18 cellular contexts compared by ENCODE assay signal in genomic region chr19:16208064-16208759, GRCh38. TPM values are rescaled to one million over a fixed set of nuclear protein-coding genes. Genes with fewer than 3 reads are reported as not detected.
A peak's percentile ranks its signal among the peaks of the same experiment; 100 is the strongest.
DNase-seq lines count a peak whose midpoint lies in the region; ATAC-seq and TF ChIP-seq lines count a peak whose summit lies in the region.
"Had no signal": no experiment of that assay in that cellular context is flagged by ENCODE, and none has a peak within 500 bp of the region (broad histone marks: within the 10 kb centered on the region; RNA-seq: fewer than 3 reads in every experiment).

No MANE protein-coding gene starts in this region.

- no peaks in the 10 kb centered on the region for H3K4me1 Mint-ChIP-seq in nephron progenitor cell

- H3K27me3 Mint-ChIP-seq in nephron progenitor cell (ENCODE audit: low read depth, poor library complexity) = no peaks in the 10 kb centered on the region

- TF ChIP-seq POLR2A in gastroesophageal sphincter (IDR thresholded peaks at IDR 0.05) = no peak

- peaks cover 7% of the 10 kb centered on the region for H3K9me3 Mint-ChIP-seq in nephron progenitor cell

- H3K4me3 Mint-ChIP-seq in nephron progenitor cell = no peak overlapping the region

- H2AFZ ChIP-seq in PC-3 (ENCODE audit: low read length) = no peak overlapping the region

- peak; percentile 3 for DNase-seq in stimulated activated naive CD4-positive, alpha-beta T cell treated with Interleukin-2 at 50 U/mL for 16 hours (lab: John Stamatoyannopoulos, UW)
- no peak for DNase-seq in stimulated activated naive CD4-positive, alpha-beta T cell (lab: John Stamatoyannopoulos, UW)
- DNase-seq in activated T-cell treated with anti-CD3 and anti-CD28 coated beads, Interleukin-2, amount 50 U/mL, for 48 hours = peak; percentile 48 to 62
- no peak for DNase-seq in nephron progenitor cell
- no peak for DNase-seq in NCI-H82 (lab: John Stamatoyannopoulos, UW)
- no peak for DNase-seq in PC-3
- DNase-seq: anterior cingulate cortex; central memory CD4-positive, alpha-beta T cell; effector CD4-positive, alpha-beta T cell; esophagus squamous epithelium; GF-D8; glutamatergic neuron; NCI-H1694 treated with DMSO at 0.1 percent for 48 hours; NCI-H2227 treated with DMSO at 0.1 percent for 48 hours had no signal

- H3K27ac ChIP-seq in gastroesophageal sphincter (no peak overlapping the region), PC-3 (ENCODE audit: low read length) (no peak overlapping the region)
- H3K27ac ChIP-seq: esophagus squamous epithelium had no signal

- TF ChIP-seq EP300 in gastroesophageal sphincter (IDR thresholded peaks at IDR 0.05) = no peak

- no peak overlapping the region for H3K9ac ChIP-seq in PC-3 (ENCODE audit: low read length)

- H3K27ac Mint-ChIP-seq in nephron progenitor cell = peak overlapping the region; percentile 36

- intact Hi-C loops in PC-3 (cut with micrococcal nuclease) = no loop called here

- no peak for ATAC-seq in gastroesophageal sphincter
- no peak for ATAC-seq in PC-3
- ATAC-seq: left lobe of liver had no signal

- H3K36me3 Mint-ChIP-seq in nephron progenitor cell (ENCODE audit: low read depth) = peaks cover 51% of the 10 kb centered on the region

- no peak overlapping the region for H3K4me2 ChIP-seq in PC-3 (ENCODE audit: low read length)

- no peak overlapping the region for H3K4me3 ChIP-seq in gastroesophageal sphincter
- H3K4me3 ChIP-seq in PC-3 (ENCODE audit: low read length) = no peak overlapping the region
- H3K4me3 ChIP-seq: esophagus squamous epithelium, HAP-1 had no signal

- no peaks in the 10 kb centered on the region for H3K9me3 ChIP-seq in gastroesophageal sphincter
- H3K9me3 ChIP-seq in PC-3 (ENCODE audit: low read length) = no peaks in the 10 kb centered on the region
- H3K9me3 ChIP-seq: esophagus squamous epithelium, HAP-1 had no signal

- no peaks in the 10 kb centered on the region; the same call in 1 of the 2 replicates for H3K79me2 ChIP-seq in PC-3 (ENCODE audit: low read length)

- no TSS peak for BruUV-seq in PC-3 (replicated peaks; lab: Mats Ljungman, UMichigan)

- no peaks in the 10 kb centered on the region for H3F3A ChIP-seq in PC-3 (ENCODE audit: low read length, unreplicated experiment)

- no peaks in the 10 kb centered on the region for H3K9me2 ChIP-seq in PC-3 (replicated peaks; ENCODE audit: low read length)

- no peaks in the 10 kb centered on the region for H4K20me1 ChIP-seq in PC-3 (ENCODE audit: low read length)

- CTCF ChIA-PET in PC-3 (lab: Charles Lee) = no interaction called here

- peaks cover 0 to 92% of the 10 kb centered on the region in 2 donors for H3K36me3 ChIP-seq in gastroesophageal sphincter
- H3K36me3 ChIP-seq in PC-3 (ENCODE audit: low read depth, low read length) = peaks cover 8% of the 10 kb centered on the region; the same call in 1 of the 2 replicates

- TF ChIP-seq CTCF in nephron progenitor cell (IDR thresholded peaks at IDR 0.05) (no peak), gastroesophageal sphincter (IDR thresholded peaks at IDR 0.05) (no peak), PC-3 (conservative IDR thresholded peaks at IDR 0.05; ENCODE audit: low read depth, low read length) (no peak)

- POLR2A ChIA-PET in PC-3 (lab: Charles Lee; ENCODE audit: unreplicated experiment) = interaction anchor here (0.8 kb wide), 1 partner anchor 11 kb away, joined by 4 read pairs; the partner anchor contains the start of gene AP1M1

- no peaks in the 10 kb centered on the region for H3K27me3 ChIP-seq in gastroesophageal sphincter
- no peaks in the 10 kb centered on the region for H3K27me3 ChIP-seq in PC-3 (ENCODE audit: low read length)
- H3K27me3 ChIP-seq: esophagus squamous epithelium had no signal

- H3K4me1 ChIP-seq in gastroesophageal sphincter = peaks cover 0 to 16% (median 0%) of the 10 kb centered on the region in 3 donors
- H3K4me1 ChIP-seq in PC-3 (ENCODE audit: insufficient read depth, low read length) = no peaks in the 10 kb centered on the region

- WGBS in gastroesophageal sphincter (ENCODE audit: low coverage in 1 of 2), 2 donors = 84 to 93% methylated on average over 14 to 20 of the region's 21 CpGs

RNA-seq across cellular contexts. Expression of gene AP1M1, which starts 10.5 kb away (rescaled TPM):
- total RNA-seq in gastroesophageal sphincter = 100 to 1,000 TPM in 2 of 4 donors, 10 to 100 TPM in 2; 62.0 to 140 (median 105) TPM
- 104 and 109 TPM in 2 replicates for total RNA-seq in PC-3 (2014; rRNA removed)

RNA-seq across cellular contexts. Expression of gene FAM32A, which starts 23.0 kb away (rescaled TPM):
- 100 to 1,000 TPM in 2 of 4 donors, 10 to 100 TPM in 2; 90.1 to 126 (median 104) TPM for total RNA-seq in gastroesophageal sphincter
- total RNA-seq in PC-3 (2014; rRNA removed) = 141 and 165 TPM in 2 replicates

RNA-seq across cellular contexts. Expression of gene CIB3, which starts 34.9 kb away (rescaled TPM):
- total RNA-seq in gastroesophageal sphincter (not detected), PC-3 (2014; rRNA removed) (0.58 TPM in 1 of 2 replicates, not detected in the other)
- total RNA-seq: esophagus squamous epithelium, left lobe of liver, subcutaneous adipose tissue had no signal

Comparison
In these comparisons a context has a peak if more than half of its experiments do, and no peak if none do; other contexts are left out.
1. DNase-seq: peak in stimulated activated naive CD4-positive, alpha-beta T cell treated with Interleukin-2 at 50 U/mL for 16 hours (single experiment) and activated T-cell treated with anti-CD3 and anti-CD28 coated beads, Interleukin-2, amount 50 U/mL, for 48 hours (2 of 2); none in stimulated activated naive CD4-positive, alpha-beta T cell (0 of 6), nephron progenitor cell (single experiment), NCI-H82 (single experiment) and PC-3 (single experiment).